12 cellular contexts compared by ENCODE assay signal in genomic region chr20:62480318-62480717, GRCh38.
"Had no signal": no experiment of that assay in that cellular context is flagged by ENCODE, and none has a peak within 500 bp of the region (broad histone marks: within the 10 kb centered on the region; RNA-seq: fewer than 3 reads in every experiment).

No MANE protein-coding gene starts in this region.

- H3K4me3 Mint-ChIP-seq: central memory CD8-positive, alpha-beta T cell; dendritic cell treated with granulocyte-macrophage colony-stimulating factor and Interleukin-4, amounts not matched to agents 40 ng/mL and 50 ng/mL, for 4 days; effector memory CD8-positive, alpha-beta T cell had no signal

- H3K27me3 ChIP-seq: uterus had no signal

- H3K27ac ChIP-seq: epithelial cell of prostate, skin epidermis, thyroid gland, uterus had no signal

- DNase-seq: activated naive CD4-positive, alpha-beta T cell treated with anti-CD3 and anti-CD28 coated beads, Interleukin-2, amount 50 U/mL, for 16 hours; effector memory CD8-positive, alpha-beta T cell; hippocampal formation; naive B cell; stimulated activated CD4-positive, alpha-beta T cell treated with anti-CD3 and anti-CD28 coated beads, Interleukin-4, amount 100 ng/mL, for 4 hours; thyroid gland; uterus had no signal

- H3K4me3 ChIP-seq: lung, skin epidermis, thyroid gland, uterus had no signal

- H3K36me3 ChIP-seq: thyroid gland, uterus had no signal

- ATAC-seq: effector memory CD8-positive, alpha-beta T cell had no signal

- H3K9me3 Mint-ChIP-seq: central memory CD8-positive, alpha-beta T cell; dendritic cell treated with granulocyte-macrophage colony-stimulating factor and Interleukin-4, amounts not matched to agents 40 ng/mL and 50 ng/mL, for 4 days; effector memory CD8-positive, alpha-beta T cell; naive B cell had no signal

- H3K36me3 Mint-ChIP-seq: naive B cell had no signal

- H3K9me3 ChIP-seq: thyroid gland, uterus had no signal

- H3K27ac Mint-ChIP-seq: dendritic cell treated with granulocyte-macrophage colony-stimulating factor and Interleukin-4, amounts not matched to agents 40 ng/mL and 50 ng/mL, for 4 days; effector memory CD8-positive, alpha-beta T cell; naive B cell had no signal
